In genomic region chrX:50812995-50813842, GRCh38 we compare ENCODE assay signal across 8 cellular contexts. TPM values are rescaled to one million over a fixed set of nuclear protein-coding genes. Genes with fewer than 3 reads are reported as not detected.
DNase-seq lines count a peak whose midpoint lies in the region; ATAC-seq and TF ChIP-seq lines count a peak whose summit lies in the region.

No MANE protein-coding gene starts in this region.

- CTCF ChIA-PET in activated CD8-positive, alpha-beta T cell treated with anti-CD3 and anti-CD28 coated beads for 36 hours (lab: Charles Lee), result no interaction called here

- H3K27ac Mint-ChIP-seq in activated CD8-positive, alpha-beta T cell treated with anti-CD3 and anti-CD28 coated beads for 36 hours, result no peak overlapping the region

- WGBS in prostate gland, result 2% methylated on average over 19 of the region's 59 CpGs

- intact Hi-C loops in prostate gland (cut with DNase I), result no loop called here
- intact Hi-C loops in activated CD8-positive, alpha-beta T cell treated with anti-CD3 and anti-CD28 coated beads for 36 hours (cut with micrococcal nuclease), result no loop called here

- no peak for TF ChIP-seq POLR2A in prostate gland (IDR thresholded peaks at IDR 0.05)

- H3K27ac ChIP-seq in SK-N-MC (no peak overlapping the region), cardiac muscle cell (no peak overlapping the region), prostate gland (peak overlapping the region; percentile 41 to 53)

- H3K4me3 Mint-ChIP-seq in activated CD8-positive, alpha-beta T cell treated with anti-CD3 and anti-CD28 coated beads for 36 hours, result no peak overlapping the region

- peak overlapping the region; percentile 29 for H3K9ac ChIP-seq in SK-N-MC (ENCODE audit: insufficient read length)

- H3K36me3 ChIP-seq in SK-N-MC (ENCODE audit: insufficient read depth, low read length), result no peaks in the 10 kb centered on the region
- no peaks in the 10 kb centered on the region for H3K36me3 ChIP-seq in cardiac muscle cell
- no peaks in the 10 kb centered on the region for H3K36me3 ChIP-seq in prostate gland

- POLR2A ChIA-PET in activated CD8-positive, alpha-beta T cell treated with anti-CD3 and anti-CD28 coated beads for 36 hours (lab: Charles Lee), result no interaction called here

- H3K27me3 ChIP-seq in cardiac muscle cell (no peaks in the 10 kb centered on the region), prostate gland (replicated peaks; ENCODE audit: insufficient read depth) (no peaks in the 10 kb centered on the region)

- H3K4me1 Mint-ChIP-seq in activated CD8-positive, alpha-beta T cell treated with anti-CD3 and anti-CD28 coated beads for 36 hours (ENCODE audit: low read depth), result peaks cover 12% of the 10 kb centered on the region

- peaks cover 36% of the 10 kb centered on the region for H3K27me3 Mint-ChIP-seq in activated CD8-positive, alpha-beta T cell treated with anti-CD3 and anti-CD28 coated beads for 36 hours

- H3K4me3 ChIP-seq in SK-N-MC (peak overlapping the region; percentile 78), cardiac muscle cell (peak overlapping the region; percentile 32), prostate gland (peak overlapping the region; percentile 31 to 33)

- H3K9me3 ChIP-seq in SK-N-MC (ENCODE audit: low read depth, low read length), result no peaks in the 10 kb centered on the region
- H3K9me3 ChIP-seq in cardiac muscle cell (ENCODE audit: low read depth), result no peaks in the 10 kb centered on the region
- no peaks in the 10 kb centered on the region for H3K9me3 ChIP-seq in prostate gland

- ATAC-seq in activated CD8-positive, alpha-beta T cell treated with anti-CD3 and anti-CD28 coated beads for 36 hours, result no peak
- no peak for ATAC-seq in GM19467 (IDR thresholded peaks at IDR 0.05; ENCODE audit: unreplicated experiment)

- in situ Hi-C loops in KBM-7 (cut with MboI; ENCODE audit: low pct_unique_long_range_greater_than_20kb, low sequenced_read_pairs), result no loop called here

- no peaks in the 10 kb centered on the region for H3K36me3 Mint-ChIP-seq in activated CD8-positive, alpha-beta T cell treated with anti-CD3 and anti-CD28 coated beads for 36 hours (ENCODE audit: low read depth)

- DNase-seq in EL (peak; percentile 17), SK-N-MC (ENCODE audit: low read depth, low spot score) (no peak), cardiac muscle cell (ENCODE audit: low read depth in 1 of 2, low spot score in 1 of 2) (peak; percentile 43 to 66), prostate gland (ENCODE audit: low spot score) (peak; percentile 17), KBM-7 (no peak), NCI-H774 (lab: John Stamatoyannopoulos, UW) (no peak)
- no peak for DNase-seq in activated CD8-positive, alpha-beta T cell treated with anti-CD3 and anti-CD28 coated beads for 36 hours

- H3K4me1 ChIP-seq in cardiac muscle cell (ENCODE audit: low read depth), result no peaks in the 10 kb centered on the region
- H3K4me1 ChIP-seq in prostate gland (replicated peaks), result no peaks in the 10 kb centered on the region

- no peaks in the 10 kb centered on the region for H3K9me3 Mint-ChIP-seq in activated CD8-positive, alpha-beta T cell treated with anti-CD3 and anti-CD28 coated beads for 36 hours

- TF ChIP-seq CTCF in cardiac muscle cell (IDR thresholded peaks at IDR 0.05; ENCODE audit: low read depth, low read length), result no peak
- peak in 1 of 4 experiments; percentile 4 for TF ChIP-seq CTCF in prostate gland (IDR thresholded peaks at IDR 0.05)
- TF ChIP-seq CTCF in activated CD8-positive, alpha-beta T cell treated with anti-CD3 and anti-CD28 coated beads for 36 hours (IDR thresholded peaks at IDR 0.05), result no peak

RNA-seq across cellular contexts. Expression of gene SHROOM4, which starts 0.8 kb away (rescaled TPM):
- total RNA-seq in cardiac muscle cell (1.8 and 1.9 TPM in 2 replicates), prostate gland (1 to 10 TPM; 6.1 to 7.3 TPM)
- polyA plus RNA-seq in cardiac muscle cell, result 0.17 and 1.3 TPM in 2 replicates
- total RNA-seq in activated CD8-positive, alpha-beta T cell treated with anti-CD3 and anti-CD28 coated beads for 36 hours, result not detected

Comparison
In these comparisons a context has a peak if more than half of its experiments do, and no peak if none do; other contexts are left out.
1. DNase-seq: peak in EL (single experiment), cardiac muscle cell (2 of 2) and prostate gland (single experiment); none in SK-N-MC (single experiment), activated CD8-positive, alpha-beta T cell treated with anti-CD3 and anti-CD28 coated beads for 36 hours (single experiment), KBM-7 (single experiment) and NCI-H774 (single experiment).
2. H3K27ac ChIP-seq: peak in prostate gland (2 of 2); none in SK-N-MC (single experiment) and cardiac muscle cell (single experiment).
3. Peak in every context shown above with its lines, with median percentiles within 50 percentile points of each other: H3K4me3 ChIP-seq.